Comparison of ENCODE assay signal across 23 cellular contexts in genomic region chr5:114120166-114120565, GRCh38.
"Had no signal": no experiment of that assay in that cellular context is flagged by ENCODE, and none has a peak within 500 bp of the region (broad histone marks: within the 10 kb centered on the region; RNA-seq: fewer than 3 reads in every experiment).

No MANE protein-coding gene starts in this region.

- H3K4me3 ChIP-seq: lung, neural progenitor cell, right atrium auricular region, smooth muscle cell, stomach, thyroid gland had no signal

- H3K9me3 ChIP-seq: right atrium auricular region, stomach, thyroid gland had no signal

- H3K36me3 Mint-ChIP-seq: memory B cell; mesothelial cell of epicardium; naive thymus-derived CD4-positive, alpha-beta T cell; neural progenitor cell; stimulated activated effector memory CD8-positive, alpha-beta T cell treated with anti-CD3 and anti-CD28 coated beads, Interleukin-12 subunit alpha, Interleukin-12 subunit beta, amount 100 ng/mL, for 72 hours had no signal

- H3K4me1 Mint-ChIP-seq: memory B cell; naive thymus-derived CD4-positive, alpha-beta T cell; neural progenitor cell; stimulated activated effector memory CD8-positive, alpha-beta T cell treated with anti-CD3 and anti-CD28 coated beads, Interleukin-12 subunit alpha, Interleukin-12 subunit beta, amount 100 ng/mL, for 72 hours had no signal

- H3K9me3 Mint-ChIP-seq: mesothelial cell of epicardium, nephron, neural progenitor cell had no signal

- H3K27ac Mint-ChIP-seq: memory B cell; mesothelial cell of epicardium; naive thymus-derived CD4-positive, alpha-beta T cell; nephron; neural progenitor cell; progenitor cell of endocrine pancreas; stimulated activated effector memory CD8-positive, alpha-beta T cell treated with anti-CD3 and anti-CD28 coated beads, Interleukin-12 subunit alpha, Interleukin-12 subunit beta, amount 100 ng/mL, for 72 hours had no signal

- H3K27me3 Mint-ChIP-seq: memory B cell; naive thymus-derived CD4-positive, alpha-beta T cell; progenitor cell of endocrine pancreas had no signal

- H3K27me3 ChIP-seq: neural progenitor cell, right atrium auricular region, stomach, thyroid gland had no signal

- H3K4me1 ChIP-seq: neural progenitor cell, parathyroid adenoma, right atrium auricular region, stomach, thyroid gland had no signal

- H3K27ac ChIP-seq: neural progenitor cell, parathyroid adenoma, right atrium auricular region, stomach, thyroid gland had no signal

- H3K4me3 Mint-ChIP-seq: memory B cell; mesothelial cell of epicardium; naive thymus-derived CD4-positive, alpha-beta T cell; nephron; neural progenitor cell; stimulated activated effector memory CD8-positive, alpha-beta T cell treated with anti-CD3 and anti-CD28 coated beads, Interleukin-12 subunit alpha, Interleukin-12 subunit beta, amount 100 ng/mL, for 72 hours had no signal

- DNase-seq: cortex of kidney; effector CD4-positive, alpha-beta T cell; hypothalamus; naive thymus-derived CD4-positive, alpha-beta T cell; stimulated activated CD4-positive, alpha-beta T cell treated with anti-CD3 and anti-CD28 coated beads, Interleukin-12 subunit alpha, Interleukin-12 subunit beta, amount 100 ng/mL, for 4 hours; stimulated activated CD4-positive, alpha-beta T cell treated with anti-CD3 and anti-CD28 coated beads, Interleukin-2, amount 100 ng/mL, for 24 hours; stimulated activated CD4-positive, alpha-beta T cell treated with anti-CD3 and anti-CD28 coated beads, Interleukin-4, amount 100 ng/mL, for 24 hours; stimulated activated naive CD4-positive, alpha-beta T cell treated with Interleukin-2 at 50 U/mL for 16 hours; stomach; thyroid gland; trophoblast cell had no signal

- H3K36me3 ChIP-seq: neural progenitor cell, right atrium auricular region, stomach, thyroid gland had no signal

- ATAC-seq: left lobe of liver; naive thymus-derived CD4-positive, alpha-beta T cell; sciatic nerve; stimulated activated effector memory CD8-positive, alpha-beta T cell treated with anti-CD3 and anti-CD28 coated beads, Interleukin-12 subunit alpha, Interleukin-12 subunit beta, amount 100 ng/mL, for 72 hours had no signal
